ENCODE assay signal across 34 cellular contexts in the genomic region with DNA sequence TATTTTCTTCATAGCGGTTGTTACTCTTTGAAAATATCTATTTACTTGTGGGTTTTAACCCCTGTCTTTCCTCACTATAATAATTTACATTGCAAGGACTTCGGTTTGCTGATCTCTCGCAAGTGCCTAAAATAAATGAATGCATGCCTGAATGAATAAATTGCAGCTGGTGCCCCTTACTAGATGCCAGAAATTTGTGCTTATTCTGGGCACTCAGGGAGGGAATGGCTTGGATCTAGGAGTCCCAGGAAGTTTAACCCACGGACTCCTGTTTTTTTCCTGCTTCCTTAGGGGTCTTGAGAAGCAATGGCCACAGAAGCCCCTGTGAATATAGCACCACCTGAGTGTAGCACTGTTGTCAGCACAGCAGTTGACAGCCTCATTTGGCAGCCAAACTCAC. TPM values are rescaled to one million over a fixed set of nuclear protein-coding genes. Genes with fewer than 3 reads are reported as not detected.
"Had no signal": no experiment of that assay in that cellular context is flagged by ENCODE, and none has a peak within 500 bp of the region (broad histone marks: within the 10 kb centered on the region; RNA-seq: fewer than 3 reads in every experiment).

No MANE protein-coding gene starts in this region.

- H3K27me3 ChIP-seq: cardiac muscle cell had no signal

- ATAC-seq: activated naive CD4-positive, alpha-beta T cell treated with anti-CD3 and anti-CD28 coated beads, Interleukin-2, amount 50 U/mL, for 72 hours; activated naive CD8-positive, alpha-beta T cell treated with anti-CD3 and anti-CD28 coated beads, Interleukin-2, amount 50 U/mL, for 24 hours; activated T-cell treated with anti-CD3 and anti-CD28 coated beads, Interleukin-2, amount 50 U/mL, for 4 hours; Panc1; Right ventricle myocardium inferior; T-cell had no signal

- FAIRE-seq: astrocyte, TTC549 had no signal

- H3K27ac ChIP-seq: brain microvascular endothelial cell, cardiac muscle cell, SK-N-MC had no signal

- H3K4me3 ChIP-seq: cardiac muscle cell, SK-N-MC had no signal

- H3K36me3 ChIP-seq: brain microvascular endothelial cell, cardiac muscle cell had no signal

- DNase-seq: activated B cell treated with CpG ODN at 0.5 μM for 24 hours; activated CD4-positive, alpha-beta T cell treated with anti-CD3 and anti-CD28 coated beads for 1 hour; activated CD4-positive, alpha-beta T cell treated with anti-CD3 and anti-CD28 coated beads, Interleukin-2, amount 10 ng/mL, durations not matched to agents 24 days and 14 days; activated CD4-positive, alpha-beta T cell treated with anti-CD3 and anti-CD28 coated beads, Interleukin-2, amount 50 U/mL, for 48 hours; activated CD8-positive, alpha-beta memory T cell treated with anti-CD3 and anti-CD28 coated beads for 24 hours; activated effector memory CD4-positive, alpha-beta T cell treated with anti-CD3 and anti-CD28 coated beads, Interleukin-2, amount 50 U/mL, for 16 hours; activated naive CD4-positive, alpha-beta T cell treated with Interleukin-2 at 50 U/mL for 16 hours; activated naive CD8-positive, alpha-beta T cell treated with anti-CD3 and anti-CD28 coated beads, Interleukin-2, amount 50 U/mL, for 24 hours; activated T-cell treated with anti-CD3 and anti-CD28 coated beads, Interleukin-2, amount 50 U/mL, for 4 hours; amniotic stem cell; brain microvascular endothelial cell; cerebellar nuclear complex; KG1; NCI-H1092; NCI-H1417; NCI-H187 treated with DMSO at 0.1 percent for 48 hours; NCI-H2081 treated with DMSO at 0.1 percent for 48 hours; NCI-H345; NCI-H510A; NCI-H69; NK-92 treated with Interleukin-12 subunit alpha and Interleukin-12 subunit beta, amount 100 ng/mL, for 24 hours; OCI-M1; RPMI8226; T-cell; T-helper 2 cell; T1000 had no signal

RNA-seq across cellular contexts. Expression of gene PLA2G2C, which starts 3.9 kb away (rescaled TPM):
- total RNA-seq: activated B cell treated with CpG ODN at 0.5 μM for 24 hours; activated T-cell treated with anti-CD3 and anti-CD28 coated beads, Interleukin-2, amount 50 U/mL, for 4 hours; astrocyte; cardiac muscle cell; MCF 10A; Right ventricle myocardium inferior had no signal
- polyA plus RNA-seq: cardiac muscle cell had no signal

RNA-seq across cellular contexts. Expression of gene UBXN10, which starts 4.4 kb away (rescaled TPM):
- total RNA-seq: MCF 10A had no signal

RNA-seq across cellular contexts. Expression of gene PLA2G2F, which starts 51.1 kb away (rescaled TPM):
- total RNA-seq: activated B cell treated with CpG ODN at 0.5 μM for 24 hours; activated CD4-positive, alpha-beta T cell treated with anti-CD3 and anti-CD28 coated beads, Interleukin-2, amount 10 ng/mL, durations not matched to agents 24 days and 14 days; activated naive CD4-positive, alpha-beta T cell treated with anti-CD3 and anti-CD28 coated beads, Interleukin-2, amount 50 U/mL, for 72 hours; activated T-cell treated with anti-CD3 and anti-CD28 coated beads, Interleukin-2, amount 50 U/mL, for 4 hours; cardiac muscle cell; MCF 10A; Right ventricle myocardium inferior; T-cell had no signal
- polyA plus RNA-seq: cardiac muscle cell had no signal
